ENCODE assay signal across 8 cellular contexts in the genomic region with DNA sequence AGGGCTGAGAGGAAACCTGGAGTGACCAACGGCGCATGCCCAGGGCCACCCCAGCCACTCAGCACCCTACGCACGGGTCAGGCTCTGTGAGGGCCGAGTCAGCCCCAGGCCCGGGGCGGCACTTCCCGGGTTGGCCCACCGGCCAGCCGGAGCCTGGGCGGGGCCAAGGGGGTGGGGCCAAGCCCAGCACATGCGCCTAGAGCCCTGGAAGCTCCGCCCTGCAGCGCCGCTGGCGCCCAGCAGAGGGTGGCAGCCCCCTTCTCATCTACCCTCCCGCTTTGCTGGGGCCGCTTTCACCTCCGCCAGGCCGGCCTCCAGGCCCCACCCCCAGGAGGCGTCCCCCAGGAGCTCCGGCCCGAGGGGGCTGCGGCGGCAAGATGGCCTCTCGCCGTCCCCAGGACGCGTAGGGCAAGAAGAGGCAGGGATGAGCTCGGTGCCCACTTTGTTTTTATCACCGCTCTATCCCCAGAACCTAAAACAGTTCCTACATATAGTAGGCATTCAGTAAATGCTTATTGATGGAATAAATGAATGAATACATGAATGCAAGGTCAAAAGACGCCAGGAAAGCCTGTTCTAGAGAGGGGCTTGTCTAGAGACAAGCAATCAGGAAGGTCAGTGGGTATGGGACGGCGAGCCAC. TPM values are rescaled to one million over a fixed set of nuclear protein-coding genes. Genes with fewer than 3 reads are reported as not detected.
DNase-seq lines count a peak whose midpoint lies in the region; ATAC-seq and TF ChIP-seq lines count a peak whose summit lies in the region.

No MANE protein-coding gene starts in this region.

- H3K9me3 Mint-ChIP-seq in nephron progenitor cell: no peaks in the 10 kb centered on the region
- H3K9me3 Mint-ChIP-seq in stimulated activated naive CD8-positive, alpha-beta T cell treated with anti-CD3 and anti-CD28 coated beads, Interleukin-15, Interleukin-2, amounts not matched to agents 100 ng/mL and 50 ng/mL, for 24 hours: no peaks in the 10 kb centered on the region

- TF ChIP-seq CTCF in RWPE1 (conservative IDR thresholded peaks at IDR 0.05; ENCODE audit: low read depth): peak; percentile 92
- TF ChIP-seq CTCF in fibroblast of the aortic adventitia (IDR thresholded peaks at IDR 0.05; ENCODE audit: insufficient read depth, low read length): peak; percentile 89
- TF ChIP-seq CTCF in nephron progenitor cell (IDR thresholded peaks at IDR 0.05): peak; percentile 90

- H3K36me3 Mint-ChIP-seq in nephron progenitor cell (ENCODE audit: low read depth): peaks cover 5% of the 10 kb centered on the region
- no peaks in the 10 kb centered on the region for H3K36me3 Mint-ChIP-seq in stimulated activated naive CD8-positive, alpha-beta T cell treated with anti-CD3 and anti-CD28 coated beads, Interleukin-15, Interleukin-2, amounts not matched to agents 100 ng/mL and 50 ng/mL, for 24 hours (ENCODE audit: low read depth)

- peak overlapping the region; percentile 97 for H3K27ac ChIP-seq in RWPE1

- ATAC-seq in GM21825 (IDR thresholded peaks at IDR 0.05; ENCODE audit: unreplicated experiment): peak; percentile 77

- peak; percentile 93 for DNase-seq in EH (ENCODE audit: low read depth)
- peak; percentile 88 to 91 for DNase-seq in Kasumi-1 (lab: John Stamatoyannopoulos, UW)
- DNase-seq in RWPE1 (ENCODE audit: low spot score): peak; percentile 89
- DNase-seq in activated T-helper 9 cell treated with anti-CD3 and anti-CD28 coated beads, Interleukin-2, amount 50 U/mL, for 16 hours (ENCODE audit: low read depth): peak; percentile 89
- DNase-seq in fibroblast of the aortic adventitia (ENCODE audit: low read depth): peak; percentile 91
- DNase-seq in nephron progenitor cell: peak; percentile 98

- peaks cover 72% of the 10 kb centered on the region for H3K4me1 Mint-ChIP-seq in nephron progenitor cell
- peaks cover 62% of the 10 kb centered on the region for H3K4me1 Mint-ChIP-seq in stimulated activated naive CD8-positive, alpha-beta T cell treated with anti-CD3 and anti-CD28 coated beads, Interleukin-15, Interleukin-2, amounts not matched to agents 100 ng/mL and 50 ng/mL, for 24 hours (ENCODE audit: low read depth)

- peaks cover 3% of the 10 kb centered on the region for H3K27me3 Mint-ChIP-seq in nephron progenitor cell (ENCODE audit: low read depth, poor library complexity)
- no peaks in the 10 kb centered on the region for H3K27me3 Mint-ChIP-seq in stimulated activated naive CD8-positive, alpha-beta T cell treated with anti-CD3 and anti-CD28 coated beads, Interleukin-15, Interleukin-2, amounts not matched to agents 100 ng/mL and 50 ng/mL, for 24 hours

- H3K27ac Mint-ChIP-seq in nephron progenitor cell: no peak overlapping the region
- peak overlapping the region; percentile 87 for H3K27ac Mint-ChIP-seq in stimulated activated naive CD8-positive, alpha-beta T cell treated with anti-CD3 and anti-CD28 coated beads, Interleukin-15, Interleukin-2, amounts not matched to agents 100 ng/mL and 50 ng/mL, for 24 hours

- peak overlapping the region; percentile 81 for H3K4me3 Mint-ChIP-seq in nephron progenitor cell
- H3K4me3 Mint-ChIP-seq in stimulated activated naive CD8-positive, alpha-beta T cell treated with anti-CD3 and anti-CD28 coated beads, Interleukin-15, Interleukin-2, amounts not matched to agents 100 ng/mL and 50 ng/mL, for 24 hours: peak overlapping the region; percentile 81

- peak overlapping the region; percentile 64 for H3K4me3 ChIP-seq in fibroblast of the aortic adventitia (ENCODE audit: low read depth, low read length)

- CTCF ChIA-PET in RWPE1 (lab: Yijun Ruan, JAX): interaction anchor here (0.5 to 4.3 kb wide), 23 partner anchors 9 to 982 kb away, joined by 3 to 81 read pairs (median 3); partner anchors contain the start of genes MYO18A and NUFIP2

- POLR2A ChIA-PET in RWPE1 (lab: Yijun Ruan, JAX; ENCODE audit: low non-redundant PET): interaction anchor here (0.8 to 2.9 kb wide), 2 partner anchors 30 to 31 kb away, joined by 3 to 17 read pairs; partner anchors contain the start of gene MYO18A

RNA-seq across cellular contexts. Expression of gene MYO18A, which starts 31.3 kb away (rescaled TPM):
- total RNA-seq in fibroblast of the aortic adventitia (ENCODE audit: low replicate concordance): 78.3 and 82.8 TPM in 2 replicates

Comparison
In these comparisons a context has a peak if more than half of its experiments do, and no peak if none do; other contexts are left out.
1. Peak in every context shown above with its lines: DNase-seq, ATAC-seq, H3K4me3 ChIP-seq and H3K27ac ChIP-seq.